In the genomic region with DNA sequence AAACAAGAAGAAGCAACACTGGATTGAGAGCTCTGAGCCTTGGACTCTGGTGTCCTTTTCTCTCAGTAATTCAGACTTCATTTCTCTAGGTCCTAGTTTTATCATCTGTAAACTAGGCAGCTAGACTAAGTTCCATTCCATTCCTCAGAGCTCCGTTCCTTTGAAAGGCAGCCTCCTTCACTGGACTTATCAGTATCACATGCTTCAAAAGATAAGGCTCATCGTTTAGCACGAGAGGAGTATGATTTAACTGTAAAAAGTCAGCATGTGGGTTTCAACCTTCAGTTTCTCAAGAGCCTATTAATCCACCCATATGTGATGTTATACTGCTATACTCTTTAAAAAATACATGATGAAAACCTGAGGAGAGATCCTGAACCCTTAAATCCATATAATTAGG, we compare ENCODE assay signal across 22 cellular contexts. TPM values are rescaled to one million over a fixed set of nuclear protein-coding genes. Genes with fewer than 3 reads are reported as not detected.
A peak's percentile ranks its signal among the peaks of the same experiment; 100 is the strongest.
DNase-seq lines count a peak whose midpoint lies in the region; ATAC-seq lines count a peak whose summit lies in the region.
"Had no signal": no experiment of that assay in that cellular context is flagged by ENCODE, and none has a peak within 500 bp of the region (broad histone marks: within the 10 kb centered on the region; RNA-seq: fewer than 3 reads in every experiment).

No MANE protein-coding gene starts in this region.

- H3K27ac ChIP-seq in cingulate gyrus (ENCODE audit: low read depth, low read length): peak overlapping the region; percentile 88
- no peak overlapping the region for H3K27ac ChIP-seq in mesendoderm (ENCODE audit: low read depth, low read length)
- H3K27ac ChIP-seq in temporal lobe (ENCODE audit: low read depth, low read length): peak overlapping the region; percentile 84
- H3K27ac ChIP-seq: SJSA1 had no signal

- H3K79me1 ChIP-seq in mesendoderm (ENCODE audit: low read length): no peaks in the 10 kb centered on the region

- no peak overlapping the region for H2AK5ac ChIP-seq in mesendoderm (ENCODE audit: low read length)

- DNase-seq in NCI-H524 treated with DMSO at 0.1 percent for 48 hours (lab: John Stamatoyannopoulos, UW) (peak; percentile 77), mesendoderm (peak; percentile 32), T-helper 1 cell (no peak)
- no peak for DNase-seq in activated T-cell treated with anti-CD3 and anti-CD28 coated beads, Interleukin-2, amount 50 U/mL, for 48 hours
- DNase-seq: CD4-positive, alpha-beta memory T cell; COR-L47; GOT3; HFFc6; IMR-90; KG1; MG63; NCI-H1105 treated with DMSO at 0.1 percent for 48 hours; NCI-H146; NCI-H2029; PC-3 had no signal

- H4K5ac ChIP-seq in mesendoderm (ENCODE audit: low read length): no peak overlapping the region

- H2BK15ac ChIP-seq in mesendoderm (replicated peaks; ENCODE audit: low read depth): no peak overlapping the region

- H3K18ac ChIP-seq in mesendoderm (ENCODE audit: low read length): no peak overlapping the region

- H3K9ac ChIP-seq in mesendoderm (ENCODE audit: low read length): no peak overlapping the region

- no peak overlapping the region for H4K8ac ChIP-seq in mesendoderm (ENCODE audit: low read depth, low read length)

- H3K4me1 ChIP-seq in mesendoderm (ENCODE audit: control insufficient read depth, low read depth, low read length): no peaks in the 10 kb centered on the region
- H3K4me1 ChIP-seq: HAP-1, SJSA1 had no signal

- no peak overlapping the region for H2BK5ac ChIP-seq in mesendoderm (ENCODE audit: low read length)

- H3K79me2 ChIP-seq in mesendoderm (ENCODE audit: control insufficient read depth, insufficient read depth, low read length): no peaks in the 10 kb centered on the region

- no peaks in the 10 kb centered on the region for H3K27me3 ChIP-seq in mesendoderm (ENCODE audit: insufficient read depth, low read length, poor library complexity)
- H3K27me3 ChIP-seq: SJSA1 had no signal

- no peak overlapping the region for H3K4ac ChIP-seq in mesendoderm (ENCODE audit: low read depth, low read length)

- no peaks in the 10 kb centered on the region for H3K36me3 ChIP-seq in mesendoderm (ENCODE audit: control insufficient read depth, insufficient read depth, low read length)
- H3K36me3 ChIP-seq: HAP-1, MG63, SJSA1 had no signal

- no peak for ATAC-seq in HG02678 (IDR thresholded peaks at IDR 0.05; ENCODE audit: unreplicated experiment)
- ATAC-seq: PC-3, Right ventricle myocardium inferior had no signal

- H2BK120ac ChIP-seq in mesendoderm (ENCODE audit: low read depth, low read length): no peak overlapping the region

- H3K23ac ChIP-seq in mesendoderm (ENCODE audit: low read length): no peak overlapping the region

- H3K56ac ChIP-seq in mesendoderm (ENCODE audit: low read length): no peak overlapping the region

- H3K4me3 ChIP-seq in mesendoderm (ENCODE audit: low read length): no peak overlapping the region
- H3K4me3 ChIP-seq: HAP-1, MG63, SJSA1 had no signal

- no peak overlapping the region for H3K4me2 ChIP-seq in mesendoderm (ENCODE audit: low read length)

- WGBS in mesendoderm (ENCODE audit: extremely low coverage, insufficient coverage, low lambda C conversion rate): no CpG with 5 or more reads among the region's 3 CpGs

RNA-seq across cellular contexts. Expression of a gene that starts 1.6 kb away (rescaled TPM):
- 0.01 TPM for polyA plus RNA-seq in mesendoderm (2013, experiment 1 of 2)
- under 0.01 TPM for polyA plus RNA-seq in mesendoderm (2013, experiment 2 of 2)
- total RNA-seq in temporal lobe: 3.9 TPM
- total RNA-seq: A673; CD4-positive, alpha-beta memory T cell; HFFc6; IMR-90; PC-3; Right ventricle myocardium inferior; SJSA1 had no signal
- polyA plus RNA-seq: CD4-positive, alpha-beta memory T cell; IMR-90 had no signal

Comparison
In these comparisons a context has a peak if more than half of its experiments do, and no peak if none do; other contexts are left out.
1. DNase-seq: peak in NCI-H524 treated with DMSO at 0.1 percent for 48 hours (single experiment) and mesendoderm (single experiment); none in activated T-cell treated with anti-CD3 and anti-CD28 coated beads, Interleukin-2, amount 50 U/mL, for 48 hours (0 of 2) and T-helper 1 cell (0 of 5).